Comparison of ENCODE assay signal across 22 cellular contexts in the genomic region with DNA sequence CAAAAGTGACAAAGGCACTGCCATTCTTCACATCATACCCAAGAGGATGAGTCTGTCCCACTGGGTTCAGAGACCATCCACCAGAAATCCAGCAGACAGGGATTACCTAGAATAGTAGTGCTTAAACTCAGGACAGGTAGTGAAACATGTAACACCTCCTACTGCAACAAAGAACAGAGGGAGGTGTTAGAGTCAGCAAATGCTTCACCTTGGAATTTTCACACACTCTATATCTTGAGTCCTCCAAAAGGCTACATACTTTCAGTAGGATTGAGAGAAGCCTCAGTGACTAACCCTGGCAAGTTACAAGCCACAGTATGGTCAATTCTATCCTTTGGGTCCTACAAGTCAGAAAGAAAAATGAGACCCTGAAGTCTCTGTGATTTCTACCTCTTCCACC. TPM values are rescaled to one million over a fixed set of nuclear protein-coding genes. Genes with fewer than 3 reads are reported as not detected.
DNase-seq lines count a peak whose midpoint lies in the region; ATAC-seq, FAIRE-seq and TF ChIP-seq lines count a peak whose summit lies in the region.
"Had no signal": no experiment of that assay in that cellular context is flagged by ENCODE, and none has a peak within 500 bp of the region (broad histone marks: within the 10 kb centered on the region; RNA-seq: fewer than 3 reads in every experiment).

No MANE protein-coding gene starts in this region.

- no peak overlapping the region for H3K56ac ChIP-seq in H9 (ENCODE audit: insufficient read length, low read depth, low read length)

- H3K4me3 Mint-ChIP-seq in H9: no peak overlapping the region
- no peak overlapping the region for H3K4me3 Mint-ChIP-seq in endothelial cell (ENCODE audit: unreplicated experiment)

- no peak overlapping the region for H4K8ac ChIP-seq in H9 (replicated peaks; ENCODE audit: insufficient read length, low read depth, low read length)

- peak overlapping the region; percentile 32 to 84 (median 82); a peak in 6 of 7 replicates for H3K27ac Mint-ChIP-seq in H9
- H3K27ac Mint-ChIP-seq in endothelial cell (ENCODE audit: unreplicated experiment): peak overlapping the region; percentile 97

- no peak overlapping the region for H3K14ac ChIP-seq in H9 (ENCODE audit: insufficient read depth, low read length)

- no peak overlapping the region for H2BK12ac ChIP-seq in H9 (ENCODE audit: insufficient read length, low read depth, low read length)

- no peak overlapping the region for H2AK5ac ChIP-seq in H9 (ENCODE audit: insufficient read length, low read length)

- H3K4me3 ChIP-seq in HUES6 (ENCODE audit: low read depth, low read length): no peak overlapping the region
- H3K4me3 ChIP-seq in pancreas: no peak overlapping the region
- no peak overlapping the region for H3K4me3 ChIP-seq in GM23248

- in situ Hi-C loops in GM23248 (cut with MboI): loop anchor here (25.0 kb wide), 1 partner anchor 639 kb away; the partner anchor contains the start of genes TRIM22 and TRIM5

- H3K9me3 ChIP-seq in H9 (ENCODE audit: control insufficient read depth, low read depth, low read length): no peaks in the 10 kb centered on the region
- no peaks in the 10 kb centered on the region for H3K9me3 ChIP-seq in HUES6 (ENCODE audit: control insufficient read depth, insufficient read depth, low read depth, low read length)
- no peaks in the 10 kb centered on the region for H3K9me3 ChIP-seq in pancreas
- no peaks in the 10 kb centered on the region for H3K9me3 ChIP-seq in GM23248 (ENCODE audit: low read depth)
- H3K9me3 ChIP-seq: BE2C had no signal

- H3K4me1 Mint-ChIP-seq in H9 (peaks cover 68 to 71% of the 10 kb centered on the region in 2 experiments), endothelial cell (ENCODE audit: unreplicated experiment) (peaks cover 62% of the 10 kb centered on the region)

- no peaks in the 10 kb centered on the region for H3K9me2 ChIP-seq in GM23248 (ENCODE audit: insufficient read depth)

- no peak overlapping the region for H4K5ac ChIP-seq in H9 (ENCODE audit: insufficient read length, low read depth, low read length)

- H3T11ph ChIP-seq in H9 (ENCODE audit: low read length): no peak overlapping the region

- H2BK20ac ChIP-seq in H9 (ENCODE audit: low read depth, low read length, poor library complexity, severe bottlenecking): no peak overlapping the region

- no peak overlapping the region for H2AFZ ChIP-seq in H9 (ENCODE audit: low read length)
- H2AFZ ChIP-seq in GM23248: no peak overlapping the region

- peaks cover 0 to 1% (median 0%) of the 10 kb centered on the region in 3 experiments; a peak in 2 of 7 replicates for H3K36me3 Mint-ChIP-seq in H9 (ENCODE audit: insufficient read depth in 1 of 3, low read depth in 3 of 3)
- H3K36me3 Mint-ChIP-seq in endothelial cell (ENCODE audit: low read depth, unreplicated experiment): no peaks in the 10 kb centered on the region

- intact Hi-C loops in pancreas (cut with DNase I): no loop called here

- no peak overlapping the region for H2BK5ac ChIP-seq in H9 (ENCODE audit: insufficient read length, low read length)

- H3K4me1 ChIP-seq in H9 (ENCODE audit: insufficient read depth, low read length): peaks cover 15% of the 10 kb centered on the region; the same call in 1 of the 2 replicates
- peaks cover 52% of the 10 kb centered on the region for H3K4me1 ChIP-seq in HUES6 (ENCODE audit: control insufficient read depth, insufficient read depth, low read length)
- peaks cover 17 to 37% (median 18%) of the 10 kb centered on the region in 3 donors for H3K4me1 ChIP-seq in pancreas
- H3K4me1 ChIP-seq in GM23248 (ENCODE audit: insufficient read depth): peaks cover 28% of the 10 kb centered on the region
- H3K4me1 ChIP-seq: BE2C had no signal

- H3K4me2 ChIP-seq in H9 (ENCODE audit: insufficient read depth, insufficient read length, low read length): no peak overlapping the region
- H3K4me2 ChIP-seq in GM23248 (ENCODE audit: unreplicated experiment): no peak overlapping the region

- H4K91ac ChIP-seq in H9 (ENCODE audit: insufficient read length, low read depth, low read length): no peak overlapping the region

- H3F3A ChIP-seq in GM23248 (ENCODE audit: insufficient read depth): peaks cover 12% of the 10 kb centered on the region

- no peaks in the 10 kb centered on the region for H3K79me2 ChIP-seq in H9 (ENCODE audit: insufficient read depth, low read length)
- no peaks in the 10 kb centered on the region for H3K79me2 ChIP-seq in GM23248 (ENCODE audit: insufficient read depth)

- no peaks in the 10 kb centered on the region; a peak in 1 of 5 replicates for H3K9me3 Mint-ChIP-seq in H9
- H3K9me3 Mint-ChIP-seq in endothelial cell (ENCODE audit: unreplicated experiment): no peaks in the 10 kb centered on the region

- no peak for DNase-seq in H9
- no peak for DNase-seq in endothelial cell (ENCODE audit: low spot score)
- no peak for DNase-seq in pancreas
- DNase-seq in activated CD4-positive, CD25-positive, alpha-beta regulatory T cell treated with anti-CD3 and anti-CD28 coated beads, Interleukin-2, amount 50 U/mL, for 72 hours: no peak
- DNase-seq in GM23248: no peak
- DNase-seq: BE2C, DMS53, GDM1, HCEC 1CT, Kasumi-1, NCI-H1417, NCI-H1694 treated with DMSO at 0.1 percent for 48 hours, NCI-H2081 treated with DMSO at 0.1 percent for 48 hours, NCI-H2171 treated with DMSO at 0.1 percent for 48 hours, NCI-H446, NCI-H526, OCI-M1, SHP77 had no signal

- no peaks in the 10 kb centered on the region for H4K20me1 ChIP-seq in H9 (ENCODE audit: control insufficient read depth, insufficient read depth, insufficient read length)
- H4K20me1 ChIP-seq in GM23248 (ENCODE audit: insufficient read depth): no peaks in the 10 kb centered on the region

- H3K18ac ChIP-seq in H9 (ENCODE audit: insufficient read length, low read depth, low read length): no peak overlapping the region

- ATAC-seq in pancreas (peak in 3 of 4 donors; percentile 33 to 70 (median 59)), GM18519 (IDR thresholded peaks at IDR 0.05; ENCODE audit: low FRiP score, unreplicated experiment) (no peak)

- H3K27me3 Mint-ChIP-seq in H9 (ENCODE audit: low read depth) (no peaks in the 10 kb centered on the region), endothelial cell (ENCODE audit: unreplicated experiment) (no peaks in the 10 kb centered on the region)

- H3K36me3 ChIP-seq in HUES6 (ENCODE audit: control insufficient read depth, insufficient read depth, low read length) (no peaks in the 10 kb centered on the region), pancreas (no peaks in the 10 kb centered on the region), GM23248 (ENCODE audit: low read depth) (no peaks in the 10 kb centered on the region)
- H3K36me3 ChIP-seq: BE2C had no signal

- no peaks in the 10 kb centered on the region for H3K27me3 ChIP-seq in H9 (ENCODE audit: insufficient read depth, low read length)
- no peaks in the 10 kb centered on the region for H3K27me3 ChIP-seq in HUES6 (ENCODE audit: control insufficient read depth, insufficient read depth, low read length)
- H3K27me3 ChIP-seq in pancreas: no peaks in the 10 kb centered on the region
- H3K27me3 ChIP-seq in GM23248 (replicated peaks; ENCODE audit: insufficient read depth): no peaks in the 10 kb centered on the region
- H3K27me3 ChIP-seq: BE2C had no signal

- H3K4ac ChIP-seq in H9 (ENCODE audit: low read depth, low read length): no peak overlapping the region

- H3K9ac ChIP-seq in H9 (ENCODE audit: extremely low read depth, insufficient read length, low read length) (no peak overlapping the region), HUES6 (ENCODE audit: low read length) (peak overlapping the region; percentile 3), GM23248 (no peak overlapping the region)

- no peak for FAIRE-seq in pancreas (lab: Jason Lieb, UNC)
- FAIRE-seq: D721Med, GM18507 had no signal

- H3K79me1 ChIP-seq in H9 (ENCODE audit: insufficient read depth, low read depth, low read length, poor library complexity, severe bottlenecking): no peaks in the 10 kb centered on the region

- TF ChIP-seq CTCF in H9 (conservative IDR thresholded peaks at IDR 0.05): no peak
- TF ChIP-seq CTCF in endothelial cell (IDR thresholded peaks at IDR 0.05; ENCODE audit: unreplicated experiment): no peak
- TF ChIP-seq CTCF in pancreas (IDR thresholded peaks at IDR 0.05): no peak

- H3K27ac ChIP-seq in H9 (ENCODE audit: insufficient read length, low read depth, low read length): no peak overlapping the region
- 0 out of 2 replicates have a peak overlapping the region, but pooled peaks have one; percentile 37 for H3K27ac ChIP-seq in HUES6 (ENCODE audit: low read depth, low read length)
- H3K27ac ChIP-seq in pancreas: peak overlapping the region in 1 of 4 donors; percentile 1
- no peak overlapping the region for H3K27ac ChIP-seq in GM23248

- no peak overlapping the region for H2BK120ac ChIP-seq in H9 (ENCODE audit: low read depth, low read length, poor library complexity, severe bottlenecking)

- H3K23ac ChIP-seq in H9 (ENCODE audit: insufficient read length, low read depth, low read length): no peak overlapping the region

- no peaks in the 10 kb centered on the region for H3K23me2 ChIP-seq in H9 (ENCODE audit: insufficient read length, low read depth, low read length, poor library complexity, severe bottlenecking)

- no peak overlapping the region for H2BK15ac ChIP-seq in H9 (ENCODE audit: low read depth, low read length)

RNA-seq across cellular contexts. Expression of gene CAVIN3, which starts 6.0 kb away (rescaled TPM):
- total RNA-seq in H9 (2021) (56.7 and 60.0 TPM in 2 replicates), endothelial cell (ENCODE audit: unreplicated experiment) (91.0 TPM), pancreas (10 to 100 TPM in 5 of 6 donors, 1 to 10 TPM in 1; 9.7 to 16.7 (median 14.7) TPM)
- polyA plus RNA-seq in pancreas (10 to 100 TPM; 20.8 to 28.7 TPM), GM23248 (2016; fragmentation: Nextera tagmentation; extraction: Ambion mirVana) (290 and 301 TPM in 2 replicates)
- total RNA-seq in GM23248 (2014; rRNA removed; shearing (Covaris generic)): 392 and 456 TPM in 2 replicates
